6 cellular contexts compared by ENCODE assay signal in the genomic region with DNA sequence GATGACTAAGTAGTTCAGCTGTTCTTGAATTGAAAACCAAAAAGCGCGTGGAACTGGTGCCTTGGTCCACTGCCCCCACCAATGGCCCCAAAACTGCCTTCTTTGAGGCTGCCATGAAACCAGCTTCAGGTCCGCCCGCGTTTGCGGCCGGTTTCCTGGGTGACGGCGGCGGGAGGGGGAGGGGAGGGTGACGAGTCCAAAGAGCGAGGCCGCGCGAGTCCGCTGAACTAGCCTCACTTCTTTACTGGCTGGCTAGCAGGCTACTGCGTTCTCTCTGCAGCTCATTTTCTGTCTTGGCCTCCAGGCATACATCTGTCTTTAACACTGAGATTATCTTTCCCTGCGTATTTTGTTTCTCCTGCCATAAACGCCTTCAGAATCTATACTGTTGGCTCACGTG. TPM values are rescaled to one million over a fixed set of nuclear protein-coding genes. Genes with fewer than 3 reads are reported as not detected.
DNase-seq lines count a peak whose midpoint lies in the region; ATAC-seq, FAIRE-seq and TF ChIP-seq lines count a peak whose summit lies in the region.
"Not testable (repeated sequence)": the region's sequence is repeated elsewhere in the genome, so short reads cannot be mapped to it uniquely, and the experiment has no call there.

No MANE protein-coding gene starts in this region.

- not testable (repeated sequence) for H3K9me3 ChIP-seq in HepG2 (ENCODE audit: low read length); testis

- not testable (repeated sequence) for BruUV-seq in MCF 10A (replicated peaks; lab: Mats Ljungman, UMichigan); HepG2 (replicated peaks; lab: Mats Ljungman, UMichigan)

- H3K9ac ChIP-seq in HepG2 (ENCODE audit: insufficient read depth, low read depth, low read length): not testable (repeated sequence)

- in situ Hi-C loops in HepG2 (cut with HindIII; ENCODE audit: extremely low pct_ligation_motif_present, low pct_unique_long_range_greater_than_20kb): not testable (repeated sequence)

- not testable (repeated sequence) for TF ChIP-seq POLR2A in HepG2 (IDR thresholded peaks at IDR 0.05; ENCODE audit: insufficient read depth in 1 of 2, low read depth in 2 of 2, low read length in 2 of 2); testis (IDR thresholded peaks at IDR 0.05)

- not testable (repeated sequence) for H3K79me2 ChIP-seq in GM23338 (replicated peaks; ENCODE audit: insufficient read depth); HepG2 (ENCODE audit: insufficient read depth, low read length)

- not testable (repeated sequence) for H3K27ac ChIP-seq in GM23338 (ENCODE audit: low read depth); HepG2 (ENCODE audit: extremely low read length, insufficient read depth, low read length); testis

- not testable (repeated sequence) for H3K4me3 Mint-ChIP-seq in GM23338; activated T-cell treated with anti-CD3 and anti-CD28 coated beads, Interleukin-2, amount 50 U/mL, for 72 hours; MCF 10A (ENCODE audit: unreplicated experiment)

- POLR2A ChIA-PET in MCF 10A (lab: Yijun Ruan, JAX); HepG2 (lab: Yijun Ruan, JAX): not testable (repeated sequence)

- not testable (repeated sequence) for H3F3A ChIP-seq in GM23338 (replicated peaks; ENCODE audit: low read depth)

- FAIRE-seq in HepG2 (lab: Jason Lieb, UNC): not testable (repeated sequence)

- not testable (repeated sequence) for ATAC-seq in GM23338; activated T-cell treated with anti-CD3 and anti-CD28 coated beads, Interleukin-2, amount 50 U/mL, for 72 hours (replicated peaks in 1 of 2); HepG2

- H4K20me1 ChIP-seq in GM23338 (replicated peaks; ENCODE audit: insufficient read depth); HepG2 (ENCODE audit: insufficient read depth, low read length): not testable (repeated sequence)

- not testable (repeated sequence) for H3K4me2 ChIP-seq in GM23338; HepG2 (ENCODE audit: low read depth, low read length)

- CTCF ChIA-PET in MCF 10A (lab: Yijun Ruan, JAX); HepG2 (lab: Yijun Ruan, JAX; ENCODE audit: low intra/inter-chr PET ratio, low total read pairs): not testable (repeated sequence)

- not testable (repeated sequence) for H3K9me2 ChIP-seq in GM23338 (ENCODE audit: insufficient read depth)

- peak overlapping the region; percentile 16; the same call in 1 of the 2 replicates for H3K27ac Mint-ChIP-seq in GM23338
- H3K27ac Mint-ChIP-seq in activated T-cell treated with anti-CD3 and anti-CD28 coated beads, Interleukin-2, amount 50 U/mL, for 72 hours: peak overlapping the region; percentile 31
- peak overlapping the region; percentile 66 for H3K27ac Mint-ChIP-seq in MCF 10A (ENCODE audit: low read depth, unreplicated experiment)

- 97% methylated on average over 20 of the region's 20 CpGs for WGBS in HepG2 (ENCODE audit: low lambda C conversion rate)
- 78 to 83% methylated on average over 20 of the region's 20 CpGs for WGBS in testis, 2 donors

- not testable (repeated sequence) for H3K9me3 Mint-ChIP-seq in GM23338; activated T-cell treated with anti-CD3 and anti-CD28 coated beads, Interleukin-2, amount 50 U/mL, for 72 hours; MCF 10A (ENCODE audit: unreplicated experiment)

- not testable (repeated sequence) for H3K4me3 ChIP-seq in GM23338; HepG2 (replicated peaks in 1 of 3; ENCODE audit: insufficient read depth in 1 of 3, low read depth in 2 of 3, low read length in 3 of 3); testis

- H3K36me3 Mint-ChIP-seq in GM23338 (ENCODE audit: low read depth) (peaks cover 37% of the 10 kb centered on the region), MCF 10A (ENCODE audit: insufficient read depth, unreplicated experiment) (peaks cover 52% of the 10 kb centered on the region)
- H3K36me3 Mint-ChIP-seq in activated T-cell treated with anti-CD3 and anti-CD28 coated beads, Interleukin-2, amount 50 U/mL, for 72 hours (ENCODE audit: insufficient read depth in 2 of 2): peaks cover 4 to 22% of the 10 kb centered on the region in 2 donors

- TF ChIP-seq EP300 in HepG2 (IDR thresholded peaks at IDR 0.05; ENCODE audit: low read depth in 2 of 2, low read length in 2 of 2); HepG2 (CRISPR knock-in tag; IDR thresholded peaks at IDR 0.05; ENCODE audit: borderline replicate concordance): not testable (repeated sequence)

- not testable (repeated sequence) for H3K27me3 ChIP-seq in GM23338 (ENCODE audit: insufficient read depth); HepG2 (ENCODE audit: control insufficient read depth in 1 of 2, insufficient read depth in 2 of 2, low read length in 2 of 2); testis

- not testable (repeated sequence) for H3K36me3 ChIP-seq in GM23338 (ENCODE audit: insufficient read depth); HepG2 (replicated peaks in 1 of 2; ENCODE audit: control insufficient read depth in 1 of 2, insufficient read depth in 2 of 2, low read length in 2 of 2); testis (ENCODE audit: low read depth, missing control alignments)

- H2AFZ ChIP-seq in GM23338; HepG2 (ENCODE audit: low read length): not testable (repeated sequence)

- intact Hi-C loops in MCF 10A (cut with micrococcal nuclease); HepG2 (cut with micrococcal nuclease; ENCODE audit: unreplicated experiment); testis (cut with DNase I; ENCODE audit: low total_unique reads): not testable (repeated sequence)

- H3K4me1 ChIP-seq in GM23338 (ENCODE audit: insufficient read depth); HepG2 (ENCODE audit: insufficient read depth, low read length); testis: not testable (repeated sequence)

- H3K27me3 Mint-ChIP-seq in GM23338 (ENCODE audit: insufficient read depth, low read depth, poor library complexity); activated T-cell treated with anti-CD3 and anti-CD28 coated beads, Interleukin-2, amount 50 U/mL, for 72 hours (ENCODE audit: low read depth); MCF 10A (ENCODE audit: insufficient read depth, unreplicated experiment): not testable (repeated sequence)

- DNase-seq in GM23338 (ENCODE audit: low spot score): peak; percentile 23
- not testable (repeated sequence) for DNase-seq in activated T-cell treated with anti-CD3 and anti-CD28 coated beads, Interleukin-2, amount 50 U/mL, for 72 hours; MCF 10A (ENCODE audit: unreplicated experiment); HepG2 (ENCODE audit: low spot score)
- peak; percentile 43 for DNase-seq in fibroblast of gingiva (ENCODE audit: low read depth)
- peak; percentile 52 for DNase-seq in testis

- peaks cover 12% of the 10 kb centered on the region; the same call in 2 of the 3 replicates for H3K4me1 Mint-ChIP-seq in GM23338
- H3K4me1 Mint-ChIP-seq in activated T-cell treated with anti-CD3 and anti-CD28 coated beads, Interleukin-2, amount 50 U/mL, for 72 hours (ENCODE audit: low read depth); MCF 10A (ENCODE audit: insufficient read depth, unreplicated experiment): not testable (repeated sequence)

- TF ChIP-seq RAD21 in HepG2 (CRISPR knock-in tag; IDR thresholded peaks at IDR 0.05): not testable (repeated sequence)

- not testable (repeated sequence) for TF ChIP-seq CTCF in GM23338 (conservative IDR thresholded peaks at IDR 0.05; ENCODE audit: low read depth in 2 of 2); MCF 10A (IDR thresholded peaks at IDR 0.05; ENCODE audit: unreplicated experiment); HepG2 (CRISPR knock-in tag; IDR thresholded peaks at IDR 0.05); testis (IDR thresholded peaks at IDR 0.05)

RNA-seq across cellular contexts. Expression of gene MSMO1, which starts 47.9 kb away (rescaled TPM):
- total RNA-seq in GM23338 (2014; rRNA removed; shearing (Covaris generic)): 272 and 274 TPM in 2 replicates
- 118 and 145 TPM in 2 replicates for polyA plus RNA-seq in GM23338 (2016; fragmentation: Nextera tagmentation; extraction: Ambion mirVana)
- total RNA-seq in activated T-cell treated with anti-CD3 and anti-CD28 coated beads, Interleukin-2, amount 50 U/mL, for 72 hours: 10 to 100 TPM; 21.0 to 23.7 TPM
- total RNA-seq in MCF 10A (2022): 80.4 and 94.9 TPM in 2 replicates
- 135 and 216 TPM in 2 replicates for total RNA-seq in HepG2 (2016; rRNA removed; fragmentation: Illumina TruSeq; extraction: Trizol)
- total RNA-seq in HepG2 (2016; cell fraction: cytosol; rRNA removed; fragmentation: Illumina TruSeq; extraction: Trizol; ENCODE audit: low read depth): 56.7 and 57.3 TPM in 2 replicates
- total RNA-seq in HepG2 (2016; cell fraction: insoluble cytoplasmic fraction; rRNA removed; fragmentation: Illumina TruSeq; extraction: Trizol): 150 and 216 TPM in 2 replicates
- 135 and 158 TPM in 2 replicates for total RNA-seq in HepG2 (2016; cell fraction: membrane; rRNA removed; fragmentation: Illumina TruSeq; extraction: Trizol)
- total RNA-seq in HepG2 (2016; cell fraction: nucleus; rRNA removed; fragmentation: Illumina TruSeq; extraction: Trizol): 178 and 218 TPM in 2 replicates
- polyA plus RNA-seq in HepG2 (2011; rRNA removed): 98.1 and 138 TPM in 2 replicates
- polyA plus RNA-seq in HepG2 (2011; cell fraction: cytosol; rRNA removed): 48.1 and 138 TPM in 2 replicates
- polyA plus RNA-seq in HepG2 (2011; cell fraction: nucleus; rRNA removed): 17.9 and 54.3 TPM in 2 replicates
- polyA plus RNA-seq in HepG2 (2012): 175 and 202 TPM in 2 replicates
- 23.5 and 27.9 TPM in 2 replicates for polyA plus RNA-seq in HepG2 (2016; cell fraction: cytosol; fragmentation: Illumina TruSeq; extraction: Trizol; ENCODE audit: low read depth)
- polyA plus RNA-seq in HepG2 (2016; cell fraction: insoluble cytoplasmic fraction; fragmentation: Illumina TruSeq; extraction: Trizol; ENCODE audit: low read depth): 109 and 119 TPM in 2 replicates
- 58.7 and 63.0 TPM in 2 replicates for polyA plus RNA-seq in HepG2 (2016; cell fraction: membrane; fragmentation: Illumina TruSeq; extraction: Trizol; ENCODE audit: low read depth)
- polyA plus RNA-seq in HepG2 (2016; cell fraction: nucleus; fragmentation: Illumina TruSeq; extraction: Trizol; ENCODE audit: insufficient read depth, low read depth): 234 and 249 TPM in 2 replicates
- polyA minus RNA-seq in HepG2 (2011; rRNA and poly(A)+ RNA removed; ENCODE audit: low replicate concordance): 11.4 and 32.9 TPM in 2 replicates
- 61.6 and 109 TPM in 2 replicates for polyA minus RNA-seq in HepG2 (2011; cell fraction: cytosol; rRNA and poly(A)+ RNA removed)
- 48.5 and 106 TPM in 2 replicates for polyA minus RNA-seq in HepG2 (2011; cell fraction: nucleus; rRNA and poly(A)+ RNA removed)
- total RNA-seq in testis: 10 to 100 TPM; 77.5 to 85.0 TPM
- 60.9 TPM for polyA plus RNA-seq in testis (ENCODE audit: insufficient read depth, low read depth, low replicate concordance)

Comparison
In these comparisons a context has a peak if more than half of its experiments do, and no peak if none do; other contexts are left out.
1. H3K27ac Mint-ChIP-seq: peak in every context shown above with its lines; median percentile 66 in MCF 10A; 31 in activated T-cell treated with anti-CD3 and anti-CD28 coated beads, Interleukin-2, amount 50 U/mL, for 72 hours; 16 in GM23338.